In genomic region chr12:619346-619745, GRCh38 we compare ENCODE assay signal across 21 cellular contexts. TPM values are rescaled to one million over a fixed set of nuclear protein-coding genes. Genes with fewer than 3 reads are reported as not detected.
DNase-seq lines count a peak whose midpoint lies in the region; ATAC-seq lines count a peak whose summit lies in the region.
"Had no signal": no experiment of that assay in that cellular context is flagged by ENCODE, and none has a peak within 500 bp of the region (broad histone marks: within the 10 kb centered on the region; RNA-seq: fewer than 3 reads in every experiment).

No MANE protein-coding gene starts in this region.

- intact Hi-C loops in Right ventricle myocardium inferior (cut with DNase I) (no loop called here), cardiac septum (cut with DNase I) (no loop called here), aorta (cut with DNase I) (no loop called here)
- intact Hi-C loops in activated T-helper 1 cell treated with anti-CD3 and anti-CD28 coated beads, Interleukin-12 subunit alpha, Interleukin-12 subunit beta, Interleukin-2, Interleukin-4 antibody, amounts not matched to agents 30 ng/mL and 10 ng/mL and 1 ng/mL, durations not matched to agents 14 hours and 24 hours and 36 hours (cut with micrococcal nuclease), result no loop called here

- H3K27ac ChIP-seq in aorta (ENCODE audit: low read depth in 1 of 2, low read length in 2 of 2), result no peak overlapping the region
- H3K27ac ChIP-seq: esophagus muscularis mucosa, HL-60, prostate gland, RWPE1, tibial artery had no signal

- peak overlapping the region; percentile 68 for H3K27ac Mint-ChIP-seq in activated T-helper 1 cell treated with anti-CD3 and anti-CD28 coated beads, Interleukin-12 subunit alpha, Interleukin-12 subunit beta, Interleukin-2, Interleukin-4 antibody, amounts not matched to agents 30 ng/mL and 10 ng/mL and 1 ng/mL, durations not matched to agents 14 hours and 24 hours and 36 hours
- H3K27ac Mint-ChIP-seq in naive thymus-derived CD8-positive, alpha-beta T cell, result peak overlapping the region in 8 of 10 donors; percentile 7 to 88 (median 63)
- H3K27ac Mint-ChIP-seq: activated T-helper 17 cell treated with anti-CD3 and anti-CD28 coated beads, Interleukin-2, amount 50 U/mL, for 72 hours had no signal

- no peak overlapping the region for H3K4me3 Mint-ChIP-seq in activated T-helper 1 cell treated with anti-CD3 and anti-CD28 coated beads, Interleukin-12 subunit alpha, Interleukin-12 subunit beta, Interleukin-2, Interleukin-4 antibody, amounts not matched to agents 30 ng/mL and 10 ng/mL and 1 ng/mL, durations not matched to agents 14 hours and 24 hours and 36 hours
- peak overlapping the region in 3 of 10 donors; percentile 3 to 38 (median 34) for H3K4me3 Mint-ChIP-seq in naive thymus-derived CD8-positive, alpha-beta T cell
- H3K4me3 Mint-ChIP-seq: activated T-helper 17 cell treated with anti-CD3 and anti-CD28 coated beads, Interleukin-2, amount 50 U/mL, for 72 hours had no signal

- H3K9me3 Mint-ChIP-seq in activated T-helper 1 cell treated with anti-CD3 and anti-CD28 coated beads, Interleukin-12 subunit alpha, Interleukin-12 subunit beta, Interleukin-2, Interleukin-4 antibody, amounts not matched to agents 30 ng/mL and 10 ng/mL and 1 ng/mL, durations not matched to agents 14 hours and 24 hours and 36 hours, result no peaks in the 10 kb centered on the region
- no peaks in the 10 kb centered on the region for H3K9me3 Mint-ChIP-seq in naive thymus-derived CD8-positive, alpha-beta T cell
- H3K9me3 Mint-ChIP-seq: activated T-helper 17 cell treated with anti-CD3 and anti-CD28 coated beads, Interleukin-2, amount 50 U/mL, for 72 hours had no signal

- H3K36me3 ChIP-seq in aorta (ENCODE audit: control insufficient read depth in 1 of 2, insufficient read depth in 2 of 2, low read length in 1 of 2), result no peaks in the 10 kb centered on the region
- H3K36me3 ChIP-seq: esophagus muscularis mucosa, prostate gland, tibial artery had no signal

- POLR2A ChIA-PET in naive thymus-derived CD8-positive, alpha-beta T cell (lab: Charles Lee), result interaction anchor here (0.9 to 1.9 kb wide), 3 partner anchors 131 to 156 kb away, joined by 3 to 7 read pairs (median 3); partner anchors contain the start of gene WNK1

- H3K9me3 ChIP-seq in aorta (ENCODE audit: control insufficient read depth, low read length), result no peaks in the 10 kb centered on the region
- H3K9me3 ChIP-seq: esophagus muscularis mucosa, prostate gland, tibial artery had no signal

- no peak for DNase-seq in Right ventricle myocardium inferior (ENCODE audit: missing footprints)
- no peak for DNase-seq in cardiac septum (ENCODE audit: low spot score)
- DNase-seq in activated T-helper 1 cell treated with anti-CD3 and anti-CD28 coated beads, Interleukin-12 subunit alpha, Interleukin-12 subunit beta, Interleukin-2, Interleukin-4 antibody, amounts not matched to agents 30 ng/mL and 10 ng/mL and 1 ng/mL, durations not matched to agents 14 hours and 24 hours and 36 hours (ENCODE audit: low spot score), result no peak
- DNase-seq in naive thymus-derived CD8-positive, alpha-beta T cell, result peak in 4 of 10 donors; percentile 27 to 42 (median 30)
- no peak for DNase-seq in aorta
- no peak for DNase-seq in dedifferentiated amniotic fluid mesenchymal stem cell (ENCODE audit: extremely low spot score)
- DNase-seq: amygdala; central memory CD4-positive, alpha-beta T cell; HCEC 1CT; NCI-H1930; SW 1271; tibial artery had no signal

- H3K4me3 ChIP-seq in aorta (ENCODE audit: low read length in 2 of 2), result no peak overlapping the region
- H3K4me3 ChIP-seq: esophagus muscularis mucosa, prostate gland, tibial artery had no signal

- peaks cover 68% of the 10 kb centered on the region for H3K4me1 Mint-ChIP-seq in activated T-helper 1 cell treated with anti-CD3 and anti-CD28 coated beads, Interleukin-12 subunit alpha, Interleukin-12 subunit beta, Interleukin-2, Interleukin-4 antibody, amounts not matched to agents 30 ng/mL and 10 ng/mL and 1 ng/mL, durations not matched to agents 14 hours and 24 hours and 36 hours (ENCODE audit: low read depth)
- peaks cover 23 to 63% (median 42%) of the 10 kb centered on the region in 4 donors for H3K4me1 Mint-ChIP-seq in naive thymus-derived CD8-positive, alpha-beta T cell

- H3K27me3 ChIP-seq in aorta (ENCODE audit: control insufficient read depth in 1 of 2, insufficient read depth in 2 of 2, low read length in 1 of 2), result no peaks in the 10 kb centered on the region
- H3K27me3 ChIP-seq: esophagus muscularis mucosa, tibial artery had no signal

- H3K36me3 Mint-ChIP-seq in activated T-helper 1 cell treated with anti-CD3 and anti-CD28 coated beads, Interleukin-12 subunit alpha, Interleukin-12 subunit beta, Interleukin-2, Interleukin-4 antibody, amounts not matched to agents 30 ng/mL and 10 ng/mL and 1 ng/mL, durations not matched to agents 14 hours and 24 hours and 36 hours (ENCODE audit: low read depth), result peaks cover 1% of the 10 kb centered on the region
- H3K36me3 Mint-ChIP-seq in naive thymus-derived CD8-positive, alpha-beta T cell, result no peaks in the 10 kb centered on the region

- WGBS in aorta, 2 donors, result 65 to 66% methylated on average over 4 of the region's 4 CpGs

- H3K4me1 ChIP-seq in aorta (ENCODE audit: control insufficient read depth in 1 of 2, insufficient read depth in 2 of 2, low read length in 2 of 2), result no peaks in the 10 kb centered on the region
- H3K4me1 ChIP-seq: prostate gland, tibial artery had no signal

- H3K27me3 Mint-ChIP-seq in activated T-helper 1 cell treated with anti-CD3 and anti-CD28 coated beads, Interleukin-12 subunit alpha, Interleukin-12 subunit beta, Interleukin-2, Interleukin-4 antibody, amounts not matched to agents 30 ng/mL and 10 ng/mL and 1 ng/mL, durations not matched to agents 14 hours and 24 hours and 36 hours (ENCODE audit: insufficient read depth), result no peaks in the 10 kb centered on the region
- H3K27me3 Mint-ChIP-seq in naive thymus-derived CD8-positive, alpha-beta T cell, result no peaks in the 10 kb centered on the region
- H3K27me3 Mint-ChIP-seq: activated T-helper 17 cell treated with anti-CD3 and anti-CD28 coated beads, Interleukin-2, amount 50 U/mL, for 72 hours had no signal

- ATAC-seq in Right ventricle myocardium inferior (peak; percentile 21), GM19455 (IDR thresholded peaks at IDR 0.05; ENCODE audit: unreplicated experiment) (no peak), GM21786 (IDR thresholded peaks at IDR 0.05; ENCODE audit: unreplicated experiment) (no peak), aorta (ENCODE audit: low FRiP score) (no peak)
- ATAC-seq in naive thymus-derived CD8-positive, alpha-beta T cell, result peak; percentile 73 to 83
- ATAC-seq: activated T-helper 17 cell treated with anti-CD3 and anti-CD28 coated beads, Interleukin-2, amount 50 U/mL, for 72 hours had no signal

RNA-seq across cellular contexts. Expression of gene NINJ2, which starts 43.9 kb away (rescaled TPM):
- total RNA-seq in Right ventricle myocardium inferior (8.6 TPM), cardiac septum (3.9 TPM), aorta (10 to 100 TPM in 1 of 2 donors, 1 to 10 TPM in 1; 3.8 to 11.2 TPM)
- total RNA-seq in activated T-helper 1 cell treated with anti-CD3 and anti-CD28 coated beads, Interleukin-12 subunit alpha, Interleukin-12 subunit beta, Interleukin-2, Interleukin-4 antibody, amounts not matched to agents 30 ng/mL and 10 ng/mL and 1 ng/mL, durations not matched to agents 14 hours and 24 hours and 36 hours, result 4.8 and 6.8 TPM in 2 replicates
- total RNA-seq in naive thymus-derived CD8-positive, alpha-beta T cell, result 1 to 10 TPM in 1 of 2 experiments, under 1 TPM in 1; 0.85 to 1.4 TPM
- polyA plus RNA-seq in naive thymus-derived CD8-positive, alpha-beta T cell, result 1 to 10 TPM; 3.9 to 5.1 (median 4.0) TPM
- 1 to 10 TPM in 1 of 2 donors, under 1 TPM in 1; 0.95 to 6.1 TPM for polyA plus RNA-seq in aorta
- total RNA-seq: Daoy had no signal
- polyA plus RNA-seq: AG04450 had no signal

Comparison
In these comparisons a context has a peak if more than half of its experiments do, and no peak if none do; other contexts are left out.
1. ATAC-seq: peak in Right ventricle myocardium inferior (single experiment) and naive thymus-derived CD8-positive, alpha-beta T cell (2 of 2); none in GM19455 (single experiment), GM21786 (single experiment) and aorta (single experiment).